ENCODE assay signal across 15 cellular contexts in genomic region chr1:31306278-31306677, GRCh38. TPM values are rescaled to one million over a fixed set of nuclear protein-coding genes. Genes with fewer than 3 reads are reported as not detected.
DNase-seq lines count a peak whose midpoint lies in the region; ATAC-seq, FAIRE-seq and TF ChIP-seq lines count a peak whose summit lies in the region.
"Had no signal": no experiment of that assay in that cellular context is flagged by ENCODE, and none has a peak within 500 bp of the region (broad histone marks: within the 10 kb centered on the region; RNA-seq: fewer than 3 reads in every experiment).

No MANE protein-coding gene starts in this region.

- ATAC-seq in SK-N-SH treated with all-trans-retinoic acid at 6 μM for 48 hours (peak; percentile 93), Right ventricle myocardium inferior (no peak)
- ATAC-seq: right cardiac atrium had no signal

- TF ChIP-seq CTCF in fibroblast of mammary gland (conservative IDR thresholded peaks at IDR 0.05; ENCODE audit: control insufficient read depth, insufficient read depth, low read depth, low read length) (no peak), dorsolateral prefrontal cortex (IDR thresholded peaks at IDR 0.05 in 54 of 56, conservative IDR thresholded peaks at IDR 0.05 in 2 of 56; ENCODE audit: low read depth in 1 of 56, partially characterized antibody in 56 of 56) (no peak), GM10248 (IDR thresholded peaks at IDR 0.05; ENCODE audit: control extremely low read depth, extremely low read depth, low read depth, missing control alignments) (no peak), D721Med (IDR thresholded peaks at IDR 0.05; ENCODE audit: insufficient read depth, missing control alignments) (no peak)

- H3K27me3 ChIP-seq in dorsolateral prefrontal cortex = no peaks in the 10 kb centered on the region

- H3K4me3 ChIP-seq in fibroblast of mammary gland (ENCODE audit: control insufficient read depth, low read depth, low read length) = no peak overlapping the region
- H3K4me3 ChIP-seq in skeletal muscle cell (ENCODE audit: low read depth, low read length) = no peak overlapping the region
- no peak overlapping the region for H3K4me3 ChIP-seq in dorsolateral prefrontal cortex

- CTCF ChIA-PET in GM10248 (lab: Yijun Ruan, JAX) = interaction anchor here (2.1 kb wide), 1 partner anchor 9 kb away, joined by 8 read pairs; the partner anchor contains the start of genes SNRNP40 and ZCCHC17

- no peak for FAIRE-seq in D721Med (lab: Jason Lieb, UNC)
- FAIRE-seq: TTC549, urothelium cell line had no signal

- peak overlapping the region in 3 of 59 donors; percentile 3 to 29 (median 10) for H3K27ac ChIP-seq in dorsolateral prefrontal cortex

- DNase-seq in GM03348 (ENCODE audit: low spot score) (peak; percentile 73), fibroblast of mammary gland (ENCODE audit: low read depth) (peak; percentile 98), skeletal muscle cell (ENCODE audit: low read depth) (peak; percentile 86), dorsolateral prefrontal cortex (no peak), GM10248 (ENCODE audit: extremely low spot score) (no peak), D721Med (ENCODE audit: insufficient read length, low spot score) (no peak), Right ventricle myocardium inferior (ENCODE audit: missing footprints) (no peak)
- DNase-seq: activated T-cell treated with anti-CD3 and anti-CD28 coated beads, Interleukin-2, amount 50 U/mL, for 1 hour; glutamatergic neuron; mesendoderm; NCI-H1694 treated with DMSO at 0.1 percent for 48 hours; right cardiac atrium had no signal

- POLR2A ChIA-PET in GM10248 (lab: Yijun Ruan, JAX) = no interaction called here

- intact Hi-C loops in dorsolateral prefrontal cortex (cut with DNase I) (no loop called here), Right ventricle myocardium inferior (cut with DNase I) (no loop called here)

TF ChIP-seq in SK-N-SH treated with all-trans-retinoic acid at 6 μM for 48 hours, 23 proteins besides CTCF, POLR2A, EP300 and RAD21:
- TF ChIP-seq POU6F1 (CRISPR knock-in tag; IDR thresholded peaks at IDR 0.05; ENCODE audit: borderline replicate concordance, low read depth) (no peak), ISL1 (CRISPR knock-in tag; IDR thresholded peaks at IDR 0.05) (peak; percentile 42; the same call in 1 of the 2 replicates), BACH2 (CRISPR knock-in tag; IDR thresholded peaks at IDR 0.05; ENCODE audit: borderline replicate concordance) (no peak)
TF ChIP-seq in SK-N-SH treated with all-trans-retinoic acid at 6 μM for 48 hours: peak in this region for 1.

RNA-seq across cellular contexts. Expression of gene ZCCHC17, which starts 9.4 kb away (rescaled TPM):
- total RNA-seq in dorsolateral prefrontal cortex = 10 to 100 TPM; 27.3 to 71.7 (median 48.5) TPM
- total RNA-seq in Right ventricle myocardium inferior = 10.4 TPM

RNA-seq across cellular contexts. Expression of gene SNRNP40, which starts 9.7 kb away (rescaled TPM):
- total RNA-seq in dorsolateral prefrontal cortex (10 to 100 TPM; 28.0 to 64.2 (median 38.5) TPM), Right ventricle myocardium inferior (19.0 TPM)

Comparison
In these comparisons a context has a peak if more than half of its experiments do, and no peak if none do; other contexts are left out.
1. DNase-seq: peak in GM03348 (single experiment), fibroblast of mammary gland (single experiment) and skeletal muscle cell (single experiment); none in dorsolateral prefrontal cortex (0 of 10), GM10248 (single experiment), D721Med (single experiment) and Right ventricle myocardium inferior (single experiment).